ENCODE assay signal across 17 cellular contexts in genomic region chr19:49846408-49846807, GRCh38. TPM values are rescaled to one million over a fixed set of nuclear protein-coding genes. Genes with fewer than 3 reads are reported as not detected.
DNase-seq lines count a peak whose midpoint lies in the region; ATAC-seq, FAIRE-seq and TF ChIP-seq lines count a peak whose summit lies in the region.
"Had no signal": no experiment of that assay in that cellular context is flagged by ENCODE, and none has a peak within 500 bp of the region (broad histone marks: within the 10 kb centered on the region; RNA-seq: fewer than 3 reads in every experiment).

No MANE protein-coding gene starts in this region.

- H3K4me3 Mint-ChIP-seq in progenitor cell of endocrine pancreas (ENCODE audit: low read depth) (no peak overlapping the region), mesothelial cell of epicardium (no peak overlapping the region)
- H3K4me3 Mint-ChIP-seq: CD14-positive monocyte; CD8-positive, alpha-beta memory T cell; HFFc6 had no signal

- no peak for TF ChIP-seq RAD21 in K562 (CRISPR knock-in tag; conservative IDR thresholded peaks at IDR 0.05 in 1 of 2, IDR thresholded peaks at IDR 0.05 in 1 of 2)

- DNase-seq in K562 (ENCODE audit: extremely low read depth in 1 of 4, low spot score in 3 of 4): no peak
- DNase-seq in progenitor cell of endocrine pancreas (ENCODE audit: low spot score, unreplicated experiment): no peak
- DNase-seq in effector CD8-positive, alpha-beta T cell (lab: John Stamatoyannopoulos, UW): no peak
- DNase-seq in adrenal gland: no peak
- no peak for DNase-seq in mesothelial cell of epicardium (ENCODE audit: low spot score in 2 of 2, unreplicated experiment in 2 of 2)
- DNase-seq: Caco-2; CD8-positive, alpha-beta memory T cell; DND-41; GDM1; HFFc6 had no signal

- H3K27me3 ChIP-seq in OCI-LY1 (ENCODE audit: insufficient read depth, low read length): no peaks in the 10 kb centered on the region
- H3K27me3 ChIP-seq in K562 (ENCODE audit: control insufficient read depth in 2 of 2, insufficient read depth in 2 of 2, low read length in 2 of 2): no peaks in the 10 kb centered on the region
- H3K27me3 ChIP-seq in adrenal gland: no peaks in the 10 kb centered on the region

- CTCF ChIA-PET in K562 (lab: Yijun Ruan, JAX; ENCODE audit: low intra/inter-chr PET ratio): no interaction called here

- H4K20me1 ChIP-seq in OCI-LY1 (ENCODE audit: insufficient read depth, low read length): no peaks in the 10 kb centered on the region
- no peaks in the 10 kb centered on the region for H4K20me1 ChIP-seq in K562 (replicated peaks; ENCODE audit: control insufficient read depth, insufficient read depth, low read length)

- H3K36me3 ChIP-seq in OCI-LY1 (ENCODE audit: insufficient read depth, low read length) (peaks cover 6% of the 10 kb centered on the region; the same call in 1 of the 2 replicates), K562 (ENCODE audit: control insufficient read depth, insufficient read depth, low read length) (peaks cover 3% of the 10 kb centered on the region; the same call in 1 of the 3 replicates), adrenal gland (replicated peaks in 1 of 2) (no peaks in the 10 kb centered on the region)
- H3K36me3 ChIP-seq: HAP-1 had no signal

- H3K36me3 Mint-ChIP-seq in progenitor cell of endocrine pancreas (ENCODE audit: insufficient read depth): peaks cover 17% of the 10 kb centered on the region
- peaks cover 14% of the 10 kb centered on the region for H3K36me3 Mint-ChIP-seq in mesothelial cell of epicardium

- H3K9me3 Mint-ChIP-seq in progenitor cell of endocrine pancreas (ENCODE audit: low read depth) (peaks cover 6% of the 10 kb centered on the region), mesothelial cell of epicardium (peaks cover 13% of the 10 kb centered on the region)
- H3K9me3 Mint-ChIP-seq: CD8-positive, alpha-beta memory T cell had no signal

- H3K4me1 Mint-ChIP-seq in progenitor cell of endocrine pancreas (ENCODE audit: low read depth) (peaks cover 13% of the 10 kb centered on the region), mesothelial cell of epicardium (peaks cover 6% of the 10 kb centered on the region)

- H3K4me3 ChIP-seq in OCI-LY1 (ENCODE audit: low read depth, low read length, poor library complexity, severe bottlenecking): no peak overlapping the region
- H3K4me3 ChIP-seq in K562: no peak overlapping the region
- no peak overlapping the region for H3K4me3 ChIP-seq in adrenal gland
- H3K4me3 ChIP-seq: A549, HAP-1 had no signal

- intact Hi-C loops in K562 (cut with micrococcal nuclease) (no loop called here), adrenal gland (cut with DNase I) (no loop called here)

- H3K9ac ChIP-seq in OCI-LY1 (ENCODE audit: low read length) (no peak overlapping the region), K562 (ENCODE audit: insufficient read depth in 1 of 2, low read depth in 2 of 2, low read length in 2 of 2) (no peak overlapping the region)

- BruUV-seq in K562 (replicated peaks; lab: Mats Ljungman, UMichigan): no TSS peak

- POLR2A ChIA-PET in K562 (lab: Yijun Ruan, JAX): interaction anchor here (0.6 to 0.9 kb wide), 2 partner anchors 31 to 404 kb away, joined by 3 to 4 read pairs; partner anchors contain the start of gene AKT1S1

- H3K4me1 ChIP-seq in OCI-LY1 (ENCODE audit: insufficient read depth, low read length, severe bottlenecking) (peaks cover 49% of the 10 kb centered on the region), K562 (replicated peaks in 1 of 2; ENCODE audit: control insufficient read depth in 2 of 2, insufficient read depth in 2 of 2, low read length in 2 of 2) (peaks cover 28 to 33% of the 10 kb centered on the region in 2 experiments), adrenal gland (replicated peaks in 1 of 2) (no peaks in the 10 kb centered on the region)
- H3K4me1 ChIP-seq: HAP-1 had no signal

- H2AFZ ChIP-seq in OCI-LY1 (ENCODE audit: low read length): no peak overlapping the region
- no peak overlapping the region for H2AFZ ChIP-seq in K562 (ENCODE audit: low read depth, low read length)

- TF ChIP-seq EP300 in K562 (IDR thresholded peaks at IDR 0.05; ENCODE audit: low read length): no peak

- H3F3A ChIP-seq in OCI-LY1 (ENCODE audit: insufficient read depth, low read length): no peaks in the 10 kb centered on the region

- H3K79me2 ChIP-seq in OCI-LY1 (ENCODE audit: insufficient read depth, low read length) (no peaks in the 10 kb centered on the region), K562 (ENCODE audit: control insufficient read depth, insufficient read depth, low read length) (peaks cover 20% of the 10 kb centered on the region)

- H3K27me3 Mint-ChIP-seq in progenitor cell of endocrine pancreas (no peaks in the 10 kb centered on the region), mesothelial cell of epicardium (ENCODE audit: low read depth) (no peaks in the 10 kb centered on the region)

- no peak for TF ChIP-seq CTCF in OCI-LY1 (IDR thresholded peaks at IDR 0.05; ENCODE audit: low read length)
- no peak for TF ChIP-seq CTCF in K562 (IDR thresholded peaks at IDR 0.05 in 2 of 3, conservative IDR thresholded peaks at IDR 0.05 in 1 of 3; ENCODE audit: insufficient read depth in 2 of 3, low read depth in 1 of 3, low read length in 3 of 3)
- no peak for TF ChIP-seq CTCF in progenitor cell of endocrine pancreas (IDR thresholded peaks at IDR 0.05; ENCODE audit: unreplicated experiment)
- no peak for TF ChIP-seq CTCF in adrenal gland (IDR thresholded peaks at IDR 0.05)
- TF ChIP-seq CTCF in mesothelial cell of epicardium (IDR thresholded peaks at IDR 0.05; ENCODE audit: unreplicated experiment): no peak

- H3K9me1 ChIP-seq in K562 (ENCODE audit: control insufficient read depth, insufficient read depth, low read length): peaks cover 3% of the 10 kb centered on the region

- peak overlapping the region; percentile 88 for H3K27ac ChIP-seq in OCI-LY1 (ENCODE audit: low read depth, low read length, poor library complexity, severe bottlenecking)
- H3K27ac ChIP-seq in K562 (ENCODE audit: extremely low read depth, low read depth, low read length): no peak overlapping the region
- no peak overlapping the region for H3K27ac ChIP-seq in adrenal gland
- H3K27ac ChIP-seq: A549 had no signal

- TF ChIP-seq POLR2A in K562 (conservative IDR thresholded peaks at IDR 0.05) (no peak), adrenal gland (IDR thresholded peaks at IDR 0.05) (no peak)

- H3K27ac Mint-ChIP-seq in progenitor cell of endocrine pancreas: peak overlapping the region; percentile 79
- H3K27ac Mint-ChIP-seq in mesothelial cell of epicardium: no peak overlapping the region
- H3K27ac Mint-ChIP-seq: HFFc6 had no signal

- FAIRE-seq in K562 (lab: Jason Lieb, UNC): no peak
- FAIRE-seq: A549, GM12892, H1, HTR-8/SVneo had no signal

- ATAC-seq in K562: no peak
- ATAC-seq: A549 had no signal

- WGBS in K562 (ENCODE audit: insufficient coverage, low coverage, missing lambda C conversion rate): 79% methylated on average over 5 of the region's 5 CpGs
- 67 to 80% (median 76%) methylated on average over 5 of the region's 5 CpGs for WGBS in adrenal gland, 4 donors

- in situ Hi-C loops in K562 (cut with MboI): no loop called here

- H3K4me2 ChIP-seq in OCI-LY1 (ENCODE audit: low read length) (no peak overlapping the region), K562 (ENCODE audit: insufficient read depth, low read length) (no peak overlapping the region)
- H3K4me2 ChIP-seq: A549 had no signal

- 0 out of 2 replicates have a peak, but pooled peaks cover 3% of the 10 kb centered on the region for H3K9me3 ChIP-seq in OCI-LY1 (ENCODE audit: low read length)
- H3K9me3 ChIP-seq in K562 (replicated peaks; ENCODE audit: control insufficient read depth, insufficient read depth, low read depth, low read length): 0 out of 2 replicates have a peak, but pooled peaks cover 6% of the 10 kb centered on the region
- H3K9me3 ChIP-seq in adrenal gland (replicated peaks in 1 of 3): no peaks in the 10 kb centered on the region
- H3K9me3 ChIP-seq: A549, Caco-2 had no signal

- H3K9me2 ChIP-seq in OCI-LY1 (ENCODE audit: low read depth, low read length): no peaks in the 10 kb centered on the region

RNA-seq across cellular contexts. Expression of gene PTOV1, which starts 4.6 kb away (rescaled TPM):
- total RNA-seq in K562 (2011; cell fraction: chromatin; rRNA removed; ENCODE audit: low replicate concordance): 128 and 364 TPM in 2 replicates
- 274 and 281 TPM in 2 replicates for total RNA-seq in K562 (2011; cell fraction: nucleolus; rRNA removed)
- total RNA-seq in K562 (2011; cell fraction: nucleoplasm; rRNA removed): 195 and 218 TPM in 2 replicates
- total RNA-seq in K562 (2014; rRNA removed): 61.3 and 79.5 TPM in 2 replicates
- total RNA-seq in K562 (2014; rRNA removed; fragmentation: Illumina TruSeq; extraction: Trizol): 14.0 and 23.3 TPM in 2 replicates
- total RNA-seq in K562 (2015; rRNA removed; fragmentation: Illumina TruSeq; extraction: Trizol): 43.5 and 44.6 TPM in 2 replicates
- 156 and 169 TPM in 2 replicates for total RNA-seq in K562 (2021)
- polyA plus RNA-seq in K562 (2011; rRNA removed): 33.0 and 58.6 TPM in 2 replicates
- polyA plus RNA-seq in K562 (2011; cell fraction: cytosol; rRNA removed): 39.8 and 67.6 TPM in 2 replicates
- 302 and 359 TPM in 2 replicates for polyA plus RNA-seq in K562 (2011; cell fraction: nucleus; rRNA removed)
- polyA plus RNA-seq in K562 (2012): 104 and 153 TPM in 2 replicates
- polyA plus RNA-seq in K562 (2014; fragmentation: Illumina TruSeq; extraction: Trizol): 61.7 and 81.3 TPM in 2 replicates
- 1 to 10 TPM; 4.9 to 9.3 TPM for polyA plus RNA-seq in K562 (2014; fragmentation: Nextera tagmentation; extraction: Ambion mirVana)
- polyA plus RNA-seq in K562 (2014; rRNA removed): 68.1 and 75.0 TPM in 2 replicates
- polyA minus RNA-seq in K562 (2011; rRNA and poly(A)+ RNA removed): 22.8 and 25.3 TPM in 2 replicates
- 60.9 and 84.8 TPM in 2 replicates for polyA minus RNA-seq in K562 (2011; cell fraction: cytosol; rRNA and poly(A)+ RNA removed)
- 81.6 and 99.6 TPM in 2 replicates for polyA minus RNA-seq in K562 (2011; cell fraction: nucleus; rRNA and poly(A)+ RNA removed)
- total RNA-seq in progenitor cell of endocrine pancreas: 518 and 564 TPM in 2 replicates
- total RNA-seq in adrenal gland: 100 to 1,000 TPM; 163 to 568 (median 275) TPM
- polyA plus RNA-seq in adrenal gland: 100 to 1,000 TPM in 2 of 3 donors, 10 to 100 TPM in 1; 78.7 to 620 (median 409) TPM
- 415 to 431 TPM (median 422 TPM) in 3 replicates for total RNA-seq in mesothelial cell of epicardium

RNA-seq across cellular contexts. Expression of gene PNKP, which starts 21.0 kb away (rescaled TPM):
- total RNA-seq in K562 (2011; cell fraction: chromatin; rRNA removed; ENCODE audit: low replicate concordance): 168 and 404 TPM in 2 replicates
- total RNA-seq in K562 (2011; cell fraction: nucleolus; rRNA removed): 252 and 258 TPM in 2 replicates
- 178 and 185 TPM in 2 replicates for total RNA-seq in K562 (2011; cell fraction: nucleoplasm; rRNA removed)
- total RNA-seq in K562 (2014; rRNA removed) (56.0 and 59.3 TPM in 2 replicates), K562 (2014; rRNA removed; fragmentation: Illumina TruSeq; extraction: Trizol) (12.3 and 18.1 TPM in 2 replicates), K562 (2015; rRNA removed; fragmentation: Illumina TruSeq; extraction: Trizol) (25.3 and 29.4 TPM in 2 replicates), K562 (2021) (84.9 and 85.4 TPM in 2 replicates), progenitor cell of endocrine pancreas (137 and 144 TPM in 2 replicates), adrenal gland (100 to 1,000 TPM in 4 of 8 donors, 10 to 100 TPM in 4; 49.3 to 199 (median 100) TPM), mesothelial cell of epicardium (96.6 to 103 TPM (median 97.8 TPM) in 3 replicates)
- polyA plus RNA-seq in K562 (2011; rRNA removed) (13.7 and 21.3 TPM in 2 replicates), K562 (2014; fragmentation: Illumina TruSeq; extraction: Trizol) (26.7 and 30.0 TPM in 2 replicates), K562 (2014; fragmentation: Nextera tagmentation; extraction: Ambion mirVana) (1 to 10 TPM; 2.8 to 3.1 TPM), K562 (2014; rRNA removed) (64.0 and 71.3 TPM in 2 replicates), adrenal gland (100 to 1,000 TPM in 2 of 3 donors, 10 to 100 TPM in 1; 40.7 to 344 (median 202) TPM)
- 12.2 and 25.9 TPM in 2 replicates for polyA plus RNA-seq in K562 (2011; cell fraction: cytosol; rRNA removed)
- polyA plus RNA-seq in K562 (2011; cell fraction: nucleus; rRNA removed): 123 and 164 TPM in 2 replicates
- polyA plus RNA-seq in K562 (2012): 56.7 and 64.2 TPM in 2 replicates
- polyA minus RNA-seq in K562 (2011; rRNA and poly(A)+ RNA removed): 6.7 and 8.2 TPM in 2 replicates
- 22.8 and 136 TPM in 2 replicates for polyA minus RNA-seq in K562 (2011; cell fraction: cytosol; rRNA and poly(A)+ RNA removed)
- 48.2 and 49.9 TPM in 2 replicates for polyA minus RNA-seq in K562 (2011; cell fraction: nucleus; rRNA and poly(A)+ RNA removed)

RNA-seq across cellular contexts. Expression of gene MED25, which starts 28.3 kb away (rescaled TPM):
- 109 and 190 TPM in 2 replicates for total RNA-seq in K562 (2011; cell fraction: chromatin; rRNA removed; ENCODE audit: low replicate concordance)
- 97.8 and 99.2 TPM in 2 replicates for total RNA-seq in K562 (2011; cell fraction: nucleolus; rRNA removed)
- total RNA-seq in K562 (2011; cell fraction: nucleoplasm; rRNA removed): 109 and 111 TPM in 2 replicates
- total RNA-seq in K562 (2014; rRNA removed): 19.3 and 30.1 TPM in 2 replicates
- 15.7 and 17.1 TPM in 2 replicates for total RNA-seq in K562 (2014; rRNA removed; fragmentation: Illumina TruSeq; extraction: Trizol)
- total RNA-seq in K562 (2015; rRNA removed; fragmentation: Illumina TruSeq; extraction: Trizol): 14.5 and 16.0 TPM in 2 replicates
- total RNA-seq in K562 (2021): 83.5 and 93.9 TPM in 2 replicates
- 23.0 and 31.0 TPM in 2 replicates for polyA plus RNA-seq in K562 (2011; rRNA removed)
- 18.3 and 19.6 TPM in 2 replicates for polyA plus RNA-seq in K562 (2011; cell fraction: cytosol; rRNA removed)
- polyA plus RNA-seq in K562 (2011; cell fraction: nucleus; rRNA removed): 111 and 131 TPM in 2 replicates
- 57.3 and 63.8 TPM in 2 replicates for polyA plus RNA-seq in K562 (2012)
- 56.7 and 72.9 TPM in 2 replicates for polyA plus RNA-seq in K562 (2014; fragmentation: Illumina TruSeq; extraction: Trizol)
- polyA plus RNA-seq in K562 (2014; fragmentation: Nextera tagmentation; extraction: Ambion mirVana): 1 to 10 TPM; 4.1 to 4.4 TPM
- 37.8 and 40.3 TPM in 2 replicates for polyA plus RNA-seq in K562 (2014; rRNA removed)
- 20.8 and 22.4 TPM in 2 replicates for polyA minus RNA-seq in K562 (2011; rRNA and poly(A)+ RNA removed)
- 35.9 and 50.9 TPM in 2 replicates for polyA minus RNA-seq in K562 (2011; cell fraction: cytosol; rRNA and poly(A)+ RNA removed)
- polyA minus RNA-seq in K562 (2011; cell fraction: nucleus; rRNA and poly(A)+ RNA removed): 38.8 and 53.6 TPM in 2 replicates
- total RNA-seq in progenitor cell of endocrine pancreas: 136 and 141 TPM in 2 replicates
- 100 to 1,000 TPM in 5 of 8 donors, 10 to 100 TPM in 3; 78.3 to 211 (median 107) TPM for total RNA-seq in adrenal gland
- 100 to 1,000 TPM in 2 of 3 donors, 10 to 100 TPM in 1; 71.2 to 457 (median 299) TPM for polyA plus RNA-seq in adrenal gland
- 103 to 107 TPM (median 105 TPM) in 3 replicates for total RNA-seq in mesothelial cell of epicardium

RNA-seq across cellular contexts. Expression of gene AKT1S1, which starts 30.7 kb away (rescaled TPM):
- total RNA-seq in K562 (2011; cell fraction: chromatin; rRNA removed; ENCODE audit: low replicate concordance): 24.5 and 49.9 TPM in 2 replicates
- total RNA-seq in K562 (2011; cell fraction: nucleolus; rRNA removed): 34.3 and 39.9 TPM in 2 replicates
- total RNA-seq in K562 (2011; cell fraction: nucleoplasm; rRNA removed): 26.9 and 29.9 TPM in 2 replicates
- total RNA-seq in K562 (2014; rRNA removed): 25.7 and 33.8 TPM in 2 replicates
- total RNA-seq in K562 (2014; rRNA removed; fragmentation: Illumina TruSeq; extraction: Trizol): 5.7 and 6.9 TPM in 2 replicates
- total RNA-seq in K562 (2015; rRNA removed; fragmentation: Illumina TruSeq; extraction: Trizol): 13.5 and 14.4 TPM in 2 replicates
- total RNA-seq in K562 (2021): 50.1 and 50.3 TPM in 2 replicates
- polyA plus RNA-seq in K562 (2011; rRNA removed): 17.1 and 22.4 TPM in 2 replicates
- 34.5 and 68.9 TPM in 2 replicates for polyA plus RNA-seq in K562 (2011; cell fraction: cytosol; rRNA removed)
- 33.2 and 55.4 TPM in 2 replicates for polyA plus RNA-seq in K562 (2011; cell fraction: nucleus; rRNA removed)
- polyA plus RNA-seq in K562 (2012): 31.8 and 37.6 TPM in 2 replicates
- polyA plus RNA-seq in K562 (2014; fragmentation: Illumina TruSeq; extraction: Trizol): 39.0 and 40.7 TPM in 2 replicates
- 1 to 10 TPM; 1.2 TPM for polyA plus RNA-seq in K562 (2014; fragmentation: Nextera tagmentation; extraction: Ambion mirVana)
- 38.2 and 45.4 TPM in 2 replicates for polyA plus RNA-seq in K562 (2014; rRNA removed)
- 7.8 and 10.3 TPM in 2 replicates for polyA minus RNA-seq in K562 (2011; rRNA and poly(A)+ RNA removed)
- polyA minus RNA-seq in K562 (2011; cell fraction: cytosol; rRNA and poly(A)+ RNA removed): 17.4 and 21.4 TPM in 2 replicates
- polyA minus RNA-seq in K562 (2011; cell fraction: nucleus; rRNA and poly(A)+ RNA removed): 18.2 and 22.4 TPM in 2 replicates
- total RNA-seq in progenitor cell of endocrine pancreas: 41.5 and 48.8 TPM in 2 replicates
- 10 to 100 TPM; 25.7 to 70.3 (median 45.7) TPM for total RNA-seq in adrenal gland
- polyA plus RNA-seq in adrenal gland: 10 to 100 TPM; 66.0 to 89.6 (median 75.8) TPM
- total RNA-seq in mesothelial cell of epicardium: 41.8 to 45.3 TPM (median 42.5 TPM) in 3 replicates

RNA-seq across cellular contexts. Expression of gene TBC1D17, which starts 31.1 kb away (rescaled TPM):
- total RNA-seq in K562 (2011; cell fraction: chromatin; rRNA removed; ENCODE audit: low replicate concordance): 34.8 and 78.7 TPM in 2 replicates
- total RNA-seq in K562 (2011; cell fraction: nucleolus; rRNA removed): 40.9 and 43.4 TPM in 2 replicates
- 33.2 and 34.5 TPM in 2 replicates for total RNA-seq in K562 (2011; cell fraction: nucleoplasm; rRNA removed)
- total RNA-seq in K562 (2014; rRNA removed) (3.8 and 6.8 TPM in 2 replicates), K562 (2014; rRNA removed; fragmentation: Illumina TruSeq; extraction: Trizol) (2.6 and 3.2 TPM in 2 replicates), K562 (2015; rRNA removed; fragmentation: Illumina TruSeq; extraction: Trizol) (2.4 and 3.5 TPM in 2 replicates), K562 (2021) (14.2 and 16.0 TPM in 2 replicates), progenitor cell of endocrine pancreas (44.6 and 45.4 TPM in 2 replicates), adrenal gland (100 to 1,000 TPM in 1 of 8 donors, 10 to 100 TPM in 7; 33.5 to 103 (median 51.4) TPM), mesothelial cell of epicardium (46.8 to 53.7 TPM (median 49.7 TPM) in 3 replicates)
- polyA plus RNA-seq in K562 (2011; rRNA removed) (7.4 and 10.5 TPM in 2 replicates), K562 (2014; fragmentation: Illumina TruSeq; extraction: Trizol) (8.7 and 11.7 TPM in 2 replicates), K562 (2014; fragmentation: Nextera tagmentation; extraction: Ambion mirVana) (under 1 TPM; 0.42 to 0.46 TPM), K562 (2014; rRNA removed) (14.7 and 18.2 TPM in 2 replicates), adrenal gland (100 to 1,000 TPM in 2 of 3 donors, 10 to 100 TPM in 1; 22.4 to 198 (median 113) TPM)
- 8.7 and 14.7 TPM in 2 replicates for polyA plus RNA-seq in K562 (2011; cell fraction: cytosol; rRNA removed)
- 33.2 and 48.4 TPM in 2 replicates for polyA plus RNA-seq in K562 (2011; cell fraction: nucleus; rRNA removed)
- polyA plus RNA-seq in K562 (2012): 15.8 and 16.9 TPM in 2 replicates
- 5.7 and 7.2 TPM in 2 replicates for polyA minus RNA-seq in K562 (2011; rRNA and poly(A)+ RNA removed)
- 9.1 and 9.2 TPM in 2 replicates for polyA minus RNA-seq in K562 (2011; cell fraction: cytosol; rRNA and poly(A)+ RNA removed)
- polyA minus RNA-seq in K562 (2011; cell fraction: nucleus; rRNA and poly(A)+ RNA removed): 12.3 and 15.3 TPM in 2 replicates
